20 cellular contexts compared by ENCODE assay signal in the genomic region with DNA sequence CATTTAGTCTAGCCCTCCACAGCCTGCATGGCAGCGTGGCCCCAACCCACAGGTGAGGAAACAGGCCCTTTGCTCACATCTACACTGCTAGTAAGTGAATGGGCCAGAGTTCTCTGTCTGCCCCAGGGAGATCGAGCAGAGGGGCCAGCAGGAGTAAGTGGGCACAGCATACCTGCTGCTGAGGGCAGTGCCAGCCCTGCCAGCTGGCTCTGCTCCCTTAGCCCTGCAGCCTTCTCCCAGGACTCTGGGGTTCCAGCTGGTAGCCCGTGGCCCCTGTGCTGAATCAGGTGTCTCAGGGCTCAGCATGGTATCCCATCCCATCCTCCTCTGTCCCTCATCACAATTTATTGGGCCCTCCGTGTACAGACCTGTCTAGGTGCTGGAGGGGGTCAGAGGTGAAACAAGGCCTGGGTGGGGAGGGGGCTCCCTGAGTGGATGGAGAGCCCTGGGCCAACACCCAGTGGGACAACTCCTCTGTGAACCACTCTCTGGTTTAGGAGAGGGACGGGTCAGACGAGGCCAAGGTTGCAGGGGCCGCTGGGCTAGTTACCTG.
A peak's percentile ranks its signal among the peaks of the same experiment; 100 is the strongest.
DNase-seq lines count a peak whose midpoint lies in the region; ATAC-seq, FAIRE-seq and TF ChIP-seq lines count a peak whose summit lies in the region.
"Had no signal": no experiment of that assay in that cellular context is flagged by ENCODE, and none has a peak within 500 bp of the region (broad histone marks: within the 10 kb centered on the region; RNA-seq: fewer than 3 reads in every experiment).

No MANE protein-coding gene starts in this region.

- no peak for DNase-seq in right atrium auricular region (ENCODE audit: low spot score)
- no peak for DNase-seq in right cardiac atrium
- DNase-seq in kidney, result peak; percentile 59
- no peak for DNase-seq in gastrocnemius medialis
- DNase-seq in activated naive CD4-positive, alpha-beta T cell treated with anti-CD3 and anti-CD28 coated beads, Interleukin-2, amount 50 U/mL, for 72 hours (ENCODE audit: low spot score in 2 of 2), result no peak
- DNase-seq: AML-193; Caco-2; CD4-positive, alpha-beta T cell; HCEC 1CT had no signal

- peak overlapping the region; percentile 51 to 69 for H3K27ac ChIP-seq in right atrium auricular region
- no peak overlapping the region for H3K27ac ChIP-seq in right cardiac atrium (ENCODE audit: low read length)
- H3K27ac ChIP-seq in kidney (ENCODE audit: low read depth in 2 of 2, low read length in 2 of 2), result no peak overlapping the region
- peak overlapping the region in 3 of 4 donors; percentile 66 to 85 (median 80) for H3K27ac ChIP-seq in gastrocnemius medialis
- H3K27ac ChIP-seq: A549, C4-2B, HL-60 had no signal

- in situ Hi-C loops in gastrocnemius medialis (cut with MboI; ENCODE audit: low sequenced_read_pairs in 4 of 4), result no loop called here

- no peaks in the 10 kb centered on the region for H3K27me3 ChIP-seq in right atrium auricular region
- no peaks in the 10 kb centered on the region for H3K27me3 ChIP-seq in right cardiac atrium (ENCODE audit: control insufficient read depth, insufficient read depth)
- H3K27me3 ChIP-seq in gastrocnemius medialis, result no peaks in the 10 kb centered on the region

- no peak for FAIRE-seq in kidney (lab: Jason Lieb, UNC)
- FAIRE-seq: A549, D721Med, G401.6, GM12891, GM19239, H54 had no signal

- no peak for TF ChIP-seq POLR2A in gastrocnemius medialis (IDR thresholded peaks at IDR 0.05)

- WGBS in right cardiac atrium, result 93% methylated on average over 7 of the region's 7 CpGs

- H3K36me3 ChIP-seq in right atrium auricular region (no peaks in the 10 kb centered on the region), kidney (ENCODE audit: control insufficient read depth in 1 of 2, insufficient read depth in 2 of 2, low read length in 2 of 2) (peaks cover 2 to 3% of the 10 kb centered on the region in 2 donors), gastrocnemius medialis (no peaks in the 10 kb centered on the region)

- ATAC-seq in right cardiac atrium, result no peak
- ATAC-seq in gastrocnemius medialis, result no peak
- no peak for ATAC-seq in HG02759 (IDR thresholded peaks at IDR 0.05; ENCODE audit: unreplicated experiment)
- ATAC-seq in activated naive CD4-positive, alpha-beta T cell treated with anti-CD3 and anti-CD28 coated beads, Interleukin-2, amount 50 U/mL, for 72 hours, result no peak
- ATAC-seq in GM21381 (IDR thresholded peaks at IDR 0.05; ENCODE audit: unreplicated experiment), result no peak
- ATAC-seq: A549, GM23338 had no signal

- intact Hi-C loops in right cardiac atrium (cut with DNase I), result no loop called here
- intact Hi-C loops in kidney (cut with DNase I), result no loop called here
- intact Hi-C loops in gastrocnemius medialis (cut with DNase I; ENCODE audit: low total_unique reads), result no loop called here

- H3K27ac Mint-ChIP-seq in activated naive CD4-positive, alpha-beta T cell treated with anti-CD3 and anti-CD28 coated beads, Interleukin-2, amount 50 U/mL, for 72 hours, result peak overlapping the region in 1 of 2 donors; percentile 72
- H3K27ac Mint-ChIP-seq: CD4-positive, alpha-beta T cell; GM23338 had no signal

- TF ChIP-seq CTCF in right atrium auricular region (IDR thresholded peaks at IDR 0.05) (no peak), kidney (IDR thresholded peaks at IDR 0.05; ENCODE audit: borderline replicate concordance, extremely low read depth, insufficient read depth) (no peak), gastrocnemius medialis (IDR thresholded peaks at IDR 0.05 in 4 of 5, conservative IDR thresholded peaks at IDR 0.05 in 1 of 5) (no peak)

- H3K36me3 Mint-ChIP-seq in activated naive CD4-positive, alpha-beta T cell treated with anti-CD3 and anti-CD28 coated beads, Interleukin-2, amount 50 U/mL, for 72 hours, result no peaks in the 10 kb centered on the region

- H3K4me1 ChIP-seq in right atrium auricular region (peaks cover 0 to 69% of the 10 kb centered on the region in 2 donors), right cardiac atrium (ENCODE audit: control insufficient read depth, insufficient read depth, low read length) (peaks cover 22% of the 10 kb centered on the region), kidney (ENCODE audit: control insufficient read depth in 1 of 2, insufficient read depth in 1 of 2, low read depth in 1 of 2, low read length in 2 of 2) (peaks cover 0 to 10% of the 10 kb centered on the region in 2 donors), gastrocnemius medialis (peaks cover 43 to 57% of the 10 kb centered on the region in 2 donors)

- no peaks in the 10 kb centered on the region for H3K9me3 ChIP-seq in right atrium auricular region
- H3K9me3 ChIP-seq in right cardiac atrium (ENCODE audit: control insufficient read depth, low read length), result no peaks in the 10 kb centered on the region
- H3K9me3 ChIP-seq in kidney (ENCODE audit: control insufficient read depth in 1 of 2, low read length in 2 of 2), result no peaks in the 10 kb centered on the region
- H3K9me3 ChIP-seq in gastrocnemius medialis, result no peaks in the 10 kb centered on the region
- H3K9me3 ChIP-seq: A549, Caco-2 had no signal

- H3K4me3 ChIP-seq in right atrium auricular region, result no peak overlapping the region
- H3K4me3 ChIP-seq in right cardiac atrium (ENCODE audit: low read length), result no peak overlapping the region
- H3K4me3 ChIP-seq in kidney (ENCODE audit: low read length in 2 of 2), result no peak overlapping the region
- H3K4me3 ChIP-seq in gastrocnemius medialis, result no peak overlapping the region
- H3K4me3 ChIP-seq: A549, GM23338 had no signal

- no peak overlapping the region for H3K9ac ChIP-seq in kidney (ENCODE audit: low read length in 2 of 2)

- H3K9me3 Mint-ChIP-seq in activated naive CD4-positive, alpha-beta T cell treated with anti-CD3 and anti-CD28 coated beads, Interleukin-2, amount 50 U/mL, for 72 hours, result no peaks in the 10 kb centered on the region
- H3K9me3 Mint-ChIP-seq: CD4-positive, alpha-beta T cell; GM23338 had no signal

Comparison
In these comparisons a context has a peak if more than half of its experiments do, and no peak if none do; other contexts are left out.
1. H3K27ac ChIP-seq: peak in right atrium auricular region (2 of 2) and gastrocnemius medialis (3 of 4); none in right cardiac atrium (single experiment) and kidney (0 of 2).